8 cellular contexts compared by ENCODE assay signal in genomic region chr14:91418387-91419043, GRCh38.
DNase-seq lines count a peak whose midpoint lies in the region; FAIRE-seq and TF ChIP-seq lines count a peak whose summit lies in the region.

No MANE protein-coding gene starts in this region.

- POLR2A ChIA-PET in HEK293T (lab: Yijun Ruan, JAX) = interaction anchor here (1.0 to 1.9 kb wide), 5 partner anchors 9 to 95 kb away, joined by 3 to 9 read pairs (median 5); no protein-coding TSS in a partner anchor

- no peak for FAIRE-seq in D721Med (lab: Jason Lieb, UNC)

- H3K4me1 ChIP-seq in mucosa of rectum (ENCODE audit: control insufficient read depth in 2 of 2, insufficient read depth in 2 of 2, low read length in 2 of 2) = peaks cover 26 to 35% of the 10 kb centered on the region in 2 donors

- no peaks in the 10 kb centered on the region for H3K27me3 ChIP-seq in mucosa of rectum (ENCODE audit: control insufficient read depth in 2 of 2, insufficient read depth in 2 of 2, low read length in 2 of 2)

- peak overlapping the region; percentile 32 to 79 for H3K9ac ChIP-seq in mucosa of rectum (ENCODE audit: low read depth in 1 of 2, low read length in 2 of 2)

- CTCF ChIA-PET in HEK293T (lab: Yijun Ruan, JAX) = interaction anchor here (1.0 to 3.5 kb wide), 3 partner anchors 63 to 98 kb away, joined by 3 to 18 read pairs (median 4); no protein-coding TSS in a partner anchor

- peak overlapping the region; percentile 20 for H3K27ac ChIP-seq in epithelial cell of prostate
- peak overlapping the region; percentile 17 to 32 for H3K27ac ChIP-seq in mucosa of rectum (ENCODE audit: low read depth in 2 of 2, low read length in 2 of 2)

- TF ChIP-seq CTCF in D721Med (IDR thresholded peaks at IDR 0.05; ENCODE audit: insufficient read depth, missing control alignments) = peak; percentile 81

- no peak for DNase-seq in D721Med (ENCODE audit: insufficient read length, low spot score)
- DNase-seq in HEK293T (ENCODE audit: extremely low spot score) = peak; percentile 66
- DNase-seq in NCI-H69 (lab: John Stamatoyannopoulos, UW) = peak; percentile 84
- DNase-seq in activated CD8-positive, alpha-beta memory T cell treated with anti-CD3 and anti-CD28 coated beads, Interleukin-2, amount 50 U/mL, for 48 hours = peak; percentile 96
- DNase-seq in epithelial cell of prostate (ENCODE audit: low read depth, low spot score) = no peak
- DNase-seq in stimulated activated CD8-positive, alpha-beta memory T cell treated with anti-CD3 and anti-CD28 coated beads, Interleukin-4, amount 100 ng/mL, for 48 hours = peak; percentile 94
- no peak for DNase-seq in HPDE6-E6E7 (ENCODE audit: extremely low spot score)

- H3K9me3 ChIP-seq in mucosa of rectum (ENCODE audit: control insufficient read depth in 2 of 2, low read length in 2 of 2) = no peaks in the 10 kb centered on the region

- H3K36me3 ChIP-seq in mucosa of rectum (ENCODE audit: control insufficient read depth in 2 of 2, insufficient read depth in 2 of 2, low read length in 2 of 2) = no peaks in the 10 kb centered on the region

- peak overlapping the region; percentile 74 to 76 for H3K4me3 ChIP-seq in mucosa of rectum (ENCODE audit: low read length in 2 of 2)

TF ChIP-seq in HEK293T, 16 proteins besides CTCF, POLR2A, EP300 and RAD21:
- TF ChIP-seq FOXM1 (IDR thresholded peaks at IDR 0.05; ENCODE audit: borderline replicate concordance) = 0 out of 2 replicates have a peak, but pooled peaks have one; percentile 22
- TF ChIP-seq L3MBTL2 (conservative IDR thresholded peaks at IDR 0.05) = peak; percentile 91
- TF ChIP-seq NFRKB (IDR thresholded peaks at IDR 0.05) = no peak

Comparison
In these comparisons a context has a peak if more than half of its experiments do, and no peak if none do; other contexts are left out.
1. DNase-seq: peak in HEK293T (single experiment), NCI-H69 (single experiment), activated CD8-positive, alpha-beta memory T cell treated with anti-CD3 and anti-CD28 coated beads, Interleukin-2, amount 50 U/mL, for 48 hours (single experiment) and stimulated activated CD8-positive, alpha-beta memory T cell treated with anti-CD3 and anti-CD28 coated beads, Interleukin-4, amount 100 ng/mL, for 48 hours (single experiment); none in D721Med (single experiment), epithelial cell of prostate (single experiment) and HPDE6-E6E7 (single experiment).